Comparison of ENCODE assay signal across 24 cellular contexts in the genomic region with DNA sequence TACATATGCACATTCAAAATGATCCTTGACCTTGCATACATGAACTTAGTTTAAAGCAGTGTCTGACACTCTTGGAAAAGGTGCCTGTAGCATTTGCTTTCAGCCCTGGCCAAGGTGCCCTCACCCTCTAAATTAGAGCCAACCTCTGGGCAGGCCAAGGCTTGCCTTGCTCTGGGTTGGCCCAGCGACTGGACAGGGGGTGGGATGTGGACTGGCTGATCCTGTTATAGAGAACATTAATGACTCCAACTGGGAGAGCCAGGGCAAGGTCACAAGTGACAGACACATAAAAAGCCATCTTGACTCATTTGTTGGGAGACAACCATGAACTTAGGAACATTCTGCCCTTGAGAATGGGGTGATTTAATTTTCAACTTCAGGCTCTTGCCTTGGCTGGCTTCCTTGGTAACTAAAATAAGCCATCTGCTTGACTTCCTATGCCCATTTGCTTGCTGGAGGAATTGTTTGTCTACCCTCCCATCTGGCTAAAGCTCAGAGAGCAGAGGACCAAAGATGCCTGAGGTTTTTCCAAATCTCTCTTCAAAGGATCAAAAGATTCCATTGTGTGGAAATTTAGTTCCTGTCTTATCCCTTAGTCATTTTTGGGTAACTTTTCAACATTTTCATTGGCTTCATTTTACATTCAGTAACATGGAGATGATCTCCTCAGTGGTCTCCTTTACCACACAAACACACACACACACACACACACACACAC.
DNase-seq lines count a peak whose midpoint lies in the region; ATAC-seq and TF ChIP-seq lines count a peak whose summit lies in the region.
"Had no signal": no experiment of that assay in that cellular context is flagged by ENCODE, and none has a peak within 500 bp of the region (broad histone marks: within the 10 kb centered on the region; RNA-seq: fewer than 3 reads in every experiment).

No MANE protein-coding gene starts in this region.

- TF ChIP-seq POLR2A in prostate gland (IDR thresholded peaks at IDR 0.05) = no peak

- H2AFZ ChIP-seq in mesenchymal stem cell (ENCODE audit: low read depth, low read length) = no peak overlapping the region
- H2AFZ ChIP-seq: GM23248 had no signal

- H2AK5ac ChIP-seq in mesenchymal stem cell (ENCODE audit: low read length, severe bottlenecking) = peak overlapping the region; percentile 58

- no peak overlapping the region for H2BK12ac ChIP-seq in mesenchymal stem cell (ENCODE audit: low read length in 2 of 2)

- no peak overlapping the region for H2BK15ac ChIP-seq in mesenchymal stem cell (ENCODE audit: low read depth, poor library complexity, severe bottlenecking)

- no peaks in the 10 kb centered on the region for H3K27me3 ChIP-seq in mesenchymal stem cell (ENCODE audit: control insufficient read depth in 1 of 2, insufficient read depth in 1 of 2, low read length in 2 of 2)
- H3K27me3 ChIP-seq in prostate gland (replicated peaks; ENCODE audit: insufficient read depth) = no peaks in the 10 kb centered on the region
- H3K27me3 ChIP-seq: BLaER1, SJSA1 had no signal

- no peak overlapping the region for H2BK120ac ChIP-seq in mesenchymal stem cell (ENCODE audit: low read depth, low read length)

- no peaks in the 10 kb centered on the region for H3K79me1 ChIP-seq in mesenchymal stem cell (replicated peaks; ENCODE audit: low read length, poor library complexity, severe bottlenecking)

- in situ Hi-C loops in astrocyte of the spinal cord (cut with HindIII; ENCODE audit: low sequenced_read_pairs) = no loop called here

- H4K91ac ChIP-seq in mesenchymal stem cell (ENCODE audit: low read length) = no peak overlapping the region

- WGBS in mesenchymal stem cell = 79% methylated on average over 1 of the region's 1 CpG
- 29% methylated on average over 1 of the region's 1 CpG for WGBS in prostate gland

- no peak overlapping the region for H3K4me3 ChIP-seq in astrocyte of the spinal cord (ENCODE audit: low read depth, low read length)
- H3K4me3 ChIP-seq in mesenchymal stem cell (ENCODE audit: insufficient read depth in 1 of 2, low read depth in 1 of 2, low read length in 2 of 2) = no peak overlapping the region
- H3K4me3 ChIP-seq in prostate gland = no peak overlapping the region
- H3K4me3 ChIP-seq: BLaER1, GM23248, SJSA1 had no signal

- TF ChIP-seq CTCF in astrocyte of the spinal cord (IDR thresholded peaks at IDR 0.05; ENCODE audit: low read depth, low read length) (no peak), prostate gland (IDR thresholded peaks at IDR 0.05) (no peak)

- DNase-seq in DMS 273 treated with DMSO at 0.1 percent for 48 hours (lab: John Stamatoyannopoulos, UW) (peak; percentile 93), NCI-H446 treated with DMSO at 0.1 percent for 48 hours (lab: John Stamatoyannopoulos, UW) (peak; percentile 93), astrocyte of the spinal cord (ENCODE audit: low read depth, low spot score) (peak; percentile 66), mesenchymal stem cell (no peak), prostate gland (ENCODE audit: low spot score) (no peak), superior temporal gyrus (ENCODE audit: extremely low spot score) (no peak)
- DNase-seq: Caco-2; CD4-positive, alpha-beta T cell; GM23248; H9; HFFc6; KBM-7; MM.1S; NCI-H1048; NCI-H1436; NCI-H2029 treated with DMSO at 0.1 percent for 48 hours; NCI-H524; NCI-H82; OCI-M1 had no signal

- no peak overlapping the region for H3K4ac ChIP-seq in mesenchymal stem cell (ENCODE audit: low read depth in 1 of 2, low read length in 2 of 2)

- H4K8ac ChIP-seq in mesenchymal stem cell (ENCODE audit: low read length) = no peak overlapping the region

- H3K14ac ChIP-seq in mesenchymal stem cell (ENCODE audit: low read length in 2 of 2) = no peak overlapping the region

- no peak overlapping the region for H3K23ac ChIP-seq in mesenchymal stem cell (ENCODE audit: low read length in 2 of 2)

- no peak overlapping the region for H3K18ac ChIP-seq in mesenchymal stem cell (ENCODE audit: low read depth in 1 of 2, low read length in 2 of 2)

- no peaks in the 10 kb centered on the region for H3K36me3 ChIP-seq in mesenchymal stem cell (ENCODE audit: control insufficient read depth in 1 of 2, insufficient read depth in 2 of 2, low read depth in 1 of 2, low read length in 2 of 2)
- H3K36me3 ChIP-seq in prostate gland = no peaks in the 10 kb centered on the region
- H3K36me3 ChIP-seq: BLaER1, SJSA1 had no signal

- no peak overlapping the region for H2BK5ac ChIP-seq in mesenchymal stem cell (ENCODE audit: low read depth, low read length, poor library complexity, severe bottlenecking)

- no peak overlapping the region for H3K9ac ChIP-seq in mesenchymal stem cell (ENCODE audit: low read length)
- H3K9ac ChIP-seq: BLaER1, GM23248 had no signal

- ATAC-seq in HG02571 (IDR thresholded peaks at IDR 0.05; ENCODE audit: unreplicated experiment) = no peak
- ATAC-seq: Right ventricle myocardium inferior had no signal

- intact Hi-C loops in prostate gland (cut with DNase I) = no loop called here

- H3K9me3 ChIP-seq in mesenchymal stem cell (ENCODE audit: control insufficient read depth, low read length) (no peaks in the 10 kb centered on the region), prostate gland (no peaks in the 10 kb centered on the region)
- H3K9me3 ChIP-seq: BLaER1, Caco-2, SJSA1 had no signal

- H3K4me1 ChIP-seq in mesenchymal stem cell (ENCODE audit: control insufficient read depth, insufficient read depth, low read depth, low read length) (peaks cover 3% of the 10 kb centered on the region), prostate gland (replicated peaks) (no peaks in the 10 kb centered on the region)
- H3K4me1 ChIP-seq: BLaER1, Caco-2 had no signal

- H3K27ac ChIP-seq in mesenchymal stem cell (ENCODE audit: low read length, poor library complexity, severe bottlenecking) = peak overlapping the region; percentile 30
- no peak overlapping the region for H3K27ac ChIP-seq in prostate gland
- H3K27ac ChIP-seq: BLaER1, GM23248, HL-60, SJSA1 had no signal

- H3K4me2 ChIP-seq in mesenchymal stem cell (ENCODE audit: low read length, poor library complexity, severe bottlenecking) = no peak overlapping the region
- H3K4me2 ChIP-seq: BLaER1 had no signal

Comparison
In these comparisons a context has a peak if more than half of its experiments do, and no peak if none do; other contexts are left out.
1. DNase-seq: peak in DMS 273 treated with DMSO at 0.1 percent for 48 hours (single experiment), NCI-H446 treated with DMSO at 0.1 percent for 48 hours (single experiment) and astrocyte of the spinal cord (single experiment); none in mesenchymal stem cell (single experiment), prostate gland (single experiment) and superior temporal gyrus (single experiment).